Comparison of ENCODE assay signal across 1 cellular context in genomic region chr11:69211540-69212120, GRCh38.
TF ChIP-seq lines count a peak whose summit lies in the region.

No MANE protein-coding gene starts in this region.

TF ChIP-seq in GM12878, 131 proteins besides CTCF, POLR2A, EP300 and RAD21 (continued from another document):
- TF ChIP-seq ZNF592 (IDR thresholded peaks at IDR 0.05) (no peak), ZNF217 (IDR thresholded peaks at IDR 0.05) (no peak), SIN3A (IDR thresholded peaks at IDR 0.05; ENCODE audit: low read depth, low read length) (no peak), ZNF24 (IDR thresholded peaks at IDR 0.05) (no peak), STAT1 (conservative IDR thresholded peaks at IDR 0.05) (no peak), YBX1 (IDR thresholded peaks at IDR 0.05) (no peak), NR2C1 (IDR thresholded peaks at IDR 0.05) (no peak), MLLT1 (IDR thresholded peaks at IDR 0.05) (no peak), CBX5 (IDR thresholded peaks at IDR 0.05; ENCODE audit: low read depth) (no peak), BCL11A (IDR thresholded peaks at IDR 0.05; ENCODE audit: low read depth, low read length) (no peak), ZNF687 (IDR thresholded peaks at IDR 0.05) (no peak), POLR2AphosphoS2 (IDR thresholded peaks at IDR 0.05; ENCODE audit: low read depth, low read length) (no peak), TAF1 (IDR thresholded peaks at IDR 0.05; ENCODE audit: borderline replicate concordance, low read depth, low read length) (no peak), TBL1XR1 (IDR thresholded peaks at IDR 0.05; ENCODE audit: low read depth, low read length) (no peak)
TF ChIP-seq in GM12878: peak in this region for 0.
